In genomic region chr20:34557936-34558319, GRCh38 we compare ENCODE assay signal across 8 cellular contexts. TPM values are rescaled to one million over a fixed set of nuclear protein-coding genes. Genes with fewer than 3 reads are reported as not detected.
DNase-seq lines count a peak whose midpoint lies in the region; ATAC-seq, FAIRE-seq and TF ChIP-seq lines count a peak whose summit lies in the region.

No MANE protein-coding gene starts in this region.

- H3K27me3 Mint-ChIP-seq in T-helper 2 cell treated with Interferon-gamma antibody and Interleukin-4, amounts not matched to agents 5 μg/mL and 100 μg/mL, for 36 hours (ENCODE audit: low read depth) = no peaks in the 10 kb centered on the region
- H3K27me3 Mint-ChIP-seq in activated naive CD8-positive, alpha-beta T cell treated with anti-CD3 and anti-CD28 coated beads, Interleukin-2, amount 10 ng/mL, durations not matched to agents 7 days and 5 days = no peaks in the 10 kb centered on the region

- H3K36me3 Mint-ChIP-seq in T-helper 2 cell treated with Interferon-gamma antibody and Interleukin-4, amounts not matched to agents 5 μg/mL and 100 μg/mL, for 36 hours (ENCODE audit: low read depth) = no peaks in the 10 kb centered on the region
- H3K36me3 Mint-ChIP-seq in activated naive CD8-positive, alpha-beta T cell treated with anti-CD3 and anti-CD28 coated beads, Interleukin-2, amount 10 ng/mL, durations not matched to agents 7 days and 5 days = no peaks in the 10 kb centered on the region

- 18% methylated on average over 11 of the region's 11 CpGs for WGBS in suprapubic skin

- peak overlapping the region; percentile 93 for H3K27ac Mint-ChIP-seq in T-helper 2 cell treated with Interferon-gamma antibody and Interleukin-4, amounts not matched to agents 5 μg/mL and 100 μg/mL, for 36 hours
- peak overlapping the region; percentile 84 for H3K27ac Mint-ChIP-seq in activated naive CD8-positive, alpha-beta T cell treated with anti-CD3 and anti-CD28 coated beads, Interleukin-2, amount 10 ng/mL, durations not matched to agents 7 days and 5 days

- TF ChIP-seq CTCF in kidney (IDR thresholded peaks at IDR 0.05; ENCODE audit: borderline replicate concordance, extremely low read depth, insufficient read depth) (no peak), suprapubic skin (IDR thresholded peaks at IDR 0.05) (no peak)

- FAIRE-seq in kidney (lab: Jason Lieb, UNC) = no peak

- H3K4me1 ChIP-seq in kidney (ENCODE audit: control insufficient read depth in 1 of 2, insufficient read depth in 1 of 2, low read depth in 1 of 2, low read length in 2 of 2) (peaks cover 0 to 5% of the 10 kb centered on the region in 2 donors), suprapubic skin (peaks cover 23% of the 10 kb centered on the region)

- POLR2A ChIA-PET in activated naive CD8-positive, alpha-beta T cell treated with anti-CD3 and anti-CD28 coated beads, Interleukin-2, amount 10 ng/mL, durations not matched to agents 7 days and 5 days (lab: Charles Lee) = interaction anchor here (0.6 to 1.4 kb wide), 6 partner anchors 13 to 446 kb away, joined by 3 to 4 read pairs (median 3); partner anchors contain the start of genes EIF2S2 and TP53INP2

- peak overlapping the region; percentile 86 to 90 for H3K4me3 ChIP-seq in kidney (ENCODE audit: low read length in 2 of 2)
- peak overlapping the region; percentile 59 for H3K4me3 ChIP-seq in suprapubic skin

- H3K9ac ChIP-seq in kidney (ENCODE audit: low read length in 2 of 2) = peak overlapping the region; percentile 97 to 99

- H3K27ac ChIP-seq in kidney (ENCODE audit: low read depth in 2 of 2, low read length in 2 of 2) = peak overlapping the region; percentile 74 to 86
- peak overlapping the region; percentile 84 for H3K27ac ChIP-seq in suprapubic skin

- peak overlapping the region; percentile 87 for H3K4me3 Mint-ChIP-seq in T-helper 2 cell treated with Interferon-gamma antibody and Interleukin-4, amounts not matched to agents 5 μg/mL and 100 μg/mL, for 36 hours
- peak overlapping the region; percentile 85 for H3K4me3 Mint-ChIP-seq in activated naive CD8-positive, alpha-beta T cell treated with anti-CD3 and anti-CD28 coated beads, Interleukin-2, amount 10 ng/mL, durations not matched to agents 7 days and 5 days

- no peaks in the 10 kb centered on the region for H3K27me3 ChIP-seq in suprapubic skin

- TF ChIP-seq POLR2A in suprapubic skin (IDR thresholded peaks at IDR 0.05) = no peak

- intact Hi-C loops in kidney (cut with DNase I) = no loop called here

- DNase-seq in T-helper 2 cell treated with Interferon-gamma antibody and Interleukin-4, amounts not matched to agents 5 μg/mL and 100 μg/mL, for 36 hours (ENCODE audit: low spot score) = no peak
- DNase-seq in T-helper 2 cell (no peak), kidney (no peak), suprapubic skin (ENCODE audit: low spot score in 2 of 2) (no peak), EL (no peak)
- DNase-seq in activated naive CD8-positive, alpha-beta T cell treated with anti-CD3 and anti-CD28 coated beads, Interleukin-2, amount 10 ng/mL, durations not matched to agents 7 days and 5 days = no peak

- no peaks in the 10 kb centered on the region for H3K36me3 ChIP-seq in kidney (ENCODE audit: control insufficient read depth in 1 of 2, insufficient read depth in 2 of 2, low read length in 2 of 2)
- no peaks in the 10 kb centered on the region for H3K36me3 ChIP-seq in suprapubic skin

- H3K4me1 Mint-ChIP-seq in T-helper 2 cell treated with Interferon-gamma antibody and Interleukin-4, amounts not matched to agents 5 μg/mL and 100 μg/mL, for 36 hours (ENCODE audit: low read depth) = peaks cover 8% of the 10 kb centered on the region
- H3K4me1 Mint-ChIP-seq in activated naive CD8-positive, alpha-beta T cell treated with anti-CD3 and anti-CD28 coated beads, Interleukin-2, amount 10 ng/mL, durations not matched to agents 7 days and 5 days = peaks cover 7% of the 10 kb centered on the region

- no peak for ATAC-seq in activated naive CD8-positive, alpha-beta T cell treated with anti-CD3 and anti-CD28 coated beads, Interleukin-2, amount 10 ng/mL, durations not matched to agents 7 days and 5 days (ENCODE audit: low read depth)
- ATAC-seq in GM18907 (IDR thresholded peaks at IDR 0.05; ENCODE audit: unreplicated experiment) = no peak
- no peak for ATAC-seq in HG03565 (IDR thresholded peaks at IDR 0.05; ENCODE audit: unreplicated experiment)

- H3K9me3 Mint-ChIP-seq in T-helper 2 cell treated with Interferon-gamma antibody and Interleukin-4, amounts not matched to agents 5 μg/mL and 100 μg/mL, for 36 hours = no peaks in the 10 kb centered on the region
- H3K9me3 Mint-ChIP-seq in activated naive CD8-positive, alpha-beta T cell treated with anti-CD3 and anti-CD28 coated beads, Interleukin-2, amount 10 ng/mL, durations not matched to agents 7 days and 5 days = no peaks in the 10 kb centered on the region

- no peak for TF ChIP-seq EP300 in suprapubic skin (IDR thresholded peaks at IDR 0.05)

- H3K9me3 ChIP-seq in kidney (ENCODE audit: control insufficient read depth in 1 of 2, low read length in 2 of 2) (no peaks in the 10 kb centered on the region), suprapubic skin (no peaks in the 10 kb centered on the region)

RNA-seq across cellular contexts. Expression of gene MAP1LC3A, which starts 0.6 kb away (rescaled TPM):
- total RNA-seq in activated naive CD8-positive, alpha-beta T cell treated with anti-CD3 and anti-CD28 coated beads, Interleukin-2, amount 10 ng/mL, durations not matched to agents 7 days and 5 days = 1 to 10 TPM in 1 of 2 experiments, under 1 TPM in 1; 0.99 to 1.9 TPM
- total RNA-seq in kidney = 42.5 TPM
- 153 TPM for polyA plus RNA-seq in kidney (ENCODE audit: insufficient read depth, low read depth, low replicate concordance)
- 100 to 1,000 TPM in 2 of 4 donors, 10 to 100 TPM in 2; 42.6 to 111 (median 103) TPM for total RNA-seq in suprapubic skin

RNA-seq across cellular contexts. Expression of gene DYNLRB1, which starts 41.7 kb away (rescaled TPM):
- total RNA-seq in activated naive CD8-positive, alpha-beta T cell treated with anti-CD3 and anti-CD28 coated beads, Interleukin-2, amount 10 ng/mL, durations not matched to agents 7 days and 5 days = 10 to 100 TPM; 91.2 to 96.8 TPM
- 185 TPM for total RNA-seq in kidney
- 676 TPM for polyA plus RNA-seq in kidney (ENCODE audit: insufficient read depth, low read depth, low replicate concordance)
- total RNA-seq in suprapubic skin = 100 to 1,000 TPM; 143 to 270 (median 225) TPM

Comparison
In these comparisons a context has a peak if more than half of its experiments do, and no peak if none do; other contexts are left out.
1. RNA of gene MAP1LC3A, which starts 0.6 kb away (total RNA-seq): 42.6 to 111 TPM in suprapubic skin and 42.5 TPM in kidney (single experiment); 0.99 to 1.9 TPM in activated naive CD8-positive, alpha-beta T cell treated with anti-CD3 and anti-CD28 coated beads, Interleukin-2, amount 10 ng/mL, durations not matched to agents 7 days and 5 days; every median in the first group is over 10 times any median in the second.